8 cellular contexts compared by ENCODE assay signal in genomic region chr19:15252398-15253018, GRCh38. TPM values are rescaled to one million over a fixed set of nuclear protein-coding genes. Genes with fewer than 3 reads are reported as not detected.
A peak's percentile ranks its signal among the peaks of the same experiment; 100 is the strongest.
DNase-seq lines count a peak whose midpoint lies in the region; ATAC-seq and TF ChIP-seq lines count a peak whose summit lies in the region.

No MANE protein-coding gene starts in this region.

- H3K9me3 ChIP-seq in mucosa of rectum (ENCODE audit: control insufficient read depth in 2 of 2, low read length in 2 of 2), result no peaks in the 10 kb centered on the region

- H3K4me3 ChIP-seq in AG09309 (ENCODE audit: control insufficient read depth, low read depth, low read length) (no peak overlapping the region), cardiac fibroblast (replicated peaks in 1 of 2; ENCODE audit: low read depth in 2 of 2, low read length in 2 of 2) (no peak overlapping the region), mucosa of rectum (ENCODE audit: low read length in 2 of 2) (no peak overlapping the region)

- no peak for ATAC-seq in GM19324 (IDR thresholded peaks at IDR 0.05; ENCODE audit: low FRiP score, unreplicated experiment)

- H3K27ac ChIP-seq in mucosa of rectum (ENCODE audit: low read depth in 2 of 2, low read length in 2 of 2), result peak overlapping the region; percentile 52 to 54

- H3K4me1 ChIP-seq in mucosa of rectum (ENCODE audit: control insufficient read depth in 2 of 2, insufficient read depth in 2 of 2, low read length in 2 of 2), result peaks cover 20 to 43% of the 10 kb centered on the region in 2 donors

- DNase-seq in AG09309 (ENCODE audit: low read depth), result no peak
- DNase-seq in HT1080 (ENCODE audit: low read depth), result peak; percentile 32
- DNase-seq in cardiac fibroblast (ENCODE audit: low read depth in 2 of 2), result peak; percentile 69 to 72
- DNase-seq in dedifferentiated amniotic fluid mesenchymal stem cell (ENCODE audit: extremely low spot score), result no peak
- DNase-seq in NCI-H2029 treated with DMSO at 0.1 percent for 48 hours (lab: John Stamatoyannopoulos, UW), result no peak
- no peak for DNase-seq in activated CD4-positive, alpha-beta T cell treated with anti-CD3 and anti-CD28 coated beads for 48 hours

- H3K27me3 ChIP-seq in mucosa of rectum (ENCODE audit: control insufficient read depth in 2 of 2, insufficient read depth in 2 of 2, low read length in 2 of 2), result no peaks in the 10 kb centered on the region

- peak; percentile 68 for TF ChIP-seq CTCF in AG09309 (IDR thresholded peaks at IDR 0.05; ENCODE audit: control insufficient read depth, insufficient read depth, low read depth, low read length, missing control alignments)
- peak; percentile 63 for TF ChIP-seq CTCF in cardiac fibroblast (IDR thresholded peaks at IDR 0.05; ENCODE audit: low read depth, low read length)

- peaks cover 73 to 76% of the 10 kb centered on the region in 2 donors for H3K36me3 ChIP-seq in mucosa of rectum (ENCODE audit: control insufficient read depth in 2 of 2, insufficient read depth in 2 of 2, low read length in 2 of 2)

- no peak overlapping the region for H3K9ac ChIP-seq in mucosa of rectum (ENCODE audit: low read depth in 1 of 2, low read length in 2 of 2)

RNA-seq across cellular contexts. Expression of gene EPHX3, which starts 20.3 kb away (rescaled TPM):
- not detected in 2 replicates for total RNA-seq in HT1080 (2014; rRNA removed; shearing (Covaris generic))
- polyA plus RNA-seq in HT1080 (2015; cell fraction: cytosol; rRNA removed), result 0.03 and 0.20 TPM in 2 replicates
- 0.87 TPM in 1 of 2 replicates, not detected in the other for polyA plus RNA-seq in HT1080 (2015; cell fraction: nucleus; rRNA removed)

RNA-seq across cellular contexts. Expression of gene NOTCH3, which starts 51.7 kb away (rescaled TPM):
- 0.13 and 0.85 TPM in 2 replicates for total RNA-seq in HT1080 (2014; rRNA removed; shearing (Covaris generic))
- 1.5 and 1.8 TPM in 2 replicates for polyA plus RNA-seq in HT1080 (2015; cell fraction: cytosol; rRNA removed)
- 5.7 and 7.1 TPM in 2 replicates for polyA plus RNA-seq in HT1080 (2015; cell fraction: nucleus; rRNA removed)

Comparison
In these comparisons a context has a peak if more than half of its experiments do, and no peak if none do; other contexts are left out.
1. DNase-seq: peak in HT1080 (single experiment) and cardiac fibroblast (2 of 2); none in AG09309 (single experiment), dedifferentiated amniotic fluid mesenchymal stem cell (single experiment), NCI-H2029 treated with DMSO at 0.1 percent for 48 hours (single experiment) and activated CD4-positive, alpha-beta T cell treated with anti-CD3 and anti-CD28 coated beads for 48 hours (single experiment).